ENCODE assay signal across 2 cellular contexts in the genomic region with DNA sequence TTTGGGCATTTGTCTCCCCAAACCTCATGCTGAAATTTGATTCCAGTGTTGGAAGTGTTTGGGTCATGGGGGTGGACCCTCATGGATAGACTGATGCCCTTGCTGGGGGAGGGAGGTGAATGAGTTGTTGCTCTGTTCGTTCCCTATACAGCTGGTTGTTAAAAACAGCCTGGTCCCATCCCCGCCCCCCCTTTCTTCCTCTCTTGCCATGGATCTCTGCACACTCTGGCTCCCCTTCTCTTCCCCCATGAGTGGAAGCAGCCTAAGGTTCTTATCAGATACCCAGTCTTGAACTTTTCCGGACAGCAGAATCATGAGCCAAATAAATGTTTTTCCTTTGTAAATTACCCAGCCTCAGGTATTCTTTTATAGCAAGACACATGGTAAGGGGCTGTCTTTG.
TF ChIP-seq lines count a peak whose summit lies in the region.

No MANE protein-coding gene starts in this region.

TF ChIP-seq in HEK293, 187 proteins besides CTCF, POLR2A, EP300 and RAD21:
- no peak for TF ChIP-seq ZNF350 (tag by site-specific recombination; IDR thresholded peaks at IDR 0.05)
- no peak for TF ChIP-seq HOXA7 (CRISPR knock-in tag; IDR thresholded peaks at IDR 0.05; ENCODE audit: borderline replicate concordance)
- TF ChIP-seq ZNF560 (tag by site-specific recombination; IDR thresholded peaks at IDR 0.05; ENCODE audit: borderline replicate concordance) = no peak
- TF ChIP-seq, protein P1, sequence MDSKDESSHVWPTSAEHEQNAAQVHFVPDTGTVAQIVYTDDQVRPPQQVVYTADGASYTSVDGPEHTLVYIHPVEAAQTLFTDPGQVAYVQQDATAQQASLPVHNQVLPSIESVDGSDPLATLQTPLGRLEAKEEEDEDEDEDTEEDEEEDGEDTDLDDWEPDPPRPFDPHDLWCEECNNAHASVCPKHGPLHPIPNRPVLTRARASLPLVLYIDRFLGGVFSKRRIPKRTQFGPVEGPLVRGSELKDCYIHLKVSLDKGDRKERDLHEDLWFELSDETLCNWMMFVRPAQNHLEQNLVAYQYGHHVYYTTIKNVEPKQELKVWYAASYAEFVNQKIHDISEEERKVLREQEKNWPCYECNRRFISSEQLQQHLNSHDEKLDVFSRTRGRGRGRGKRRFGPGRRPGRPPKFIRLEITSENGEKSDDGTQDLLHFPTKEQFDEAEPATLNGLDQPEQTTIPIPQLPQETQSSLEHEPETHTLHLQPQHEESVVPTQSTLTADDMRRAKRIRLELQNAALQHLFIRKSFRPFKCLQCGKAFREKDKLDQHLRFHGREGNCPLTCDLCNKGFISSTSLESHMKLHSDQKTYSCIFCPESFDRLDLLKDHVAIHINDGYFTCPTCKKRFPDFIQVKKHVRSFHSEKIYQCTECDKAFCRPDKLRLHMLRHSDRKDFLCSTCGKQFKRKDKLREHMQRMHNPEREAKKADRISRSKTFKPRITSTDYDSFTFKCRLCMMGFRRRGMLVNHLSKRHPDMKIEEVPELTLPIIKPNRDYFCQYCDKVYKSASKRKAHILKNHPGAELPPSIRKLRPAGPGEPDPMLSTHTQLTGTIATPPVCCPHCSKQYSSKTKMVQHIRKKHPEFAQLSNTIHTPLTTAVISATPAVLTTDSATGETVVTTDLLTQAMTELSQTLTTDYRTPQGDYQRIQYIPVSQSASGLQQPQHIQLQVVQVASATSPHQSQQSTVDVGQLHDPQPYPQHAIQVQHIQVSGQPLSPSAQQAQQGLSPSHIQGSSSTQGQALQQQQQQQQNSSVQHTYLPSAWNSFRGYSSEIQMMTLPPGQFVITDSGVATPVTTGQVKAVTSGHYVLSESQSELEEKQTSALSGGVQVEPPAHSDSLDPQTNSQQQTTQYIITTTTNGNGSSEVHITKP (tag by site-specific recombination; IDR thresholded peaks at IDR 0.05) = peak; percentile 75
- TF ChIP-seq ZNF146 (tag by site-specific recombination; IDR thresholded peaks at IDR 0.05) = no peak
- TF ChIP-seq ZNF404 (tag by site-specific recombination; IDR thresholded peaks at IDR 0.05) = no peak
- TF ChIP-seq ZNF214 (tag by site-specific recombination; IDR thresholded peaks at IDR 0.05; ENCODE audit: borderline replicate concordance) = no peak
- TF ChIP-seq, protein P2, sequence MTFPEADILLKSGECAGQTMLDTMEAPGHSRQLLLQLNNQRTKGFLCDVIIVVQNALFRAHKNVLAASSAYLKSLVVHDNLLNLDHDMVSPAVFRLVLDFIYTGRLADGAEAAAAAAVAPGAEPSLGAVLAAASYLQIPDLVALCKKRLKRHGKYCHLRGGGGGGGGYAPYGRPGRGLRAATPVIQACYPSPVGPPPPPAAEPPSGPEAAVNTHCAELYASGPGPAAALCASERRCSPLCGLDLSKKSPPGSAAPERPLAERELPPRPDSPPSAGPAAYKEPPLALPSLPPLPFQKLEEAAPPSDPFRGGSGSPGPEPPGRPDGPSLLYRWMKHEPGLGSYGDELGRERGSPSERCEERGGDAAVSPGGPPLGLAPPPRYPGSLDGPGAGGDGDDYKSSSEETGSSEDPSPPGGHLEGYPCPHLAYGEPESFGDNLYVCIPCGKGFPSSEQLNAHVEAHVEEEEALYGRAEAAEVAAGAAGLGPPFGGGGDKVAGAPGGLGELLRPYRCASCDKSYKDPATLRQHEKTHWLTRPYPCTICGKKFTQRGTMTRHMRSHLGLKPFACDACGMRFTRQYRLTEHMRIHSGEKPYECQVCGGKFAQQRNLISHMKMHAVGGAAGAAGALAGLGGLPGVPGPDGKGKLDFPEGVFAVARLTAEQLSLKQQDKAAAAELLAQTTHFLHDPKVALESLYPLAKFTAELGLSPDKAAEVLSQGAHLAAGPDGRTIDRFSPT (tag by site-specific recombination; IDR thresholded peaks at IDR 0.05) = no peak

TF ChIP-seq in K562, 482 proteins besides CTCF, POLR2A, EP300 and RAD21:
- TF ChIP-seq FOXK2 (conservative IDR thresholded peaks at IDR 0.05 in 1 of 2, IDR thresholded peaks at IDR 0.05 in 1 of 2; ENCODE audit: low read depth in 2 of 2) (0 out of 4 replicates have a peak, but pooled peaks of 1 of the 2 experiments have one; percentile 51), GTF2E2 (tag; IDR thresholded peaks at IDR 0.05) (no peak)
- TF ChIP-seq, protein P1 (IDR thresholded peaks at IDR 0.05; ENCODE audit: partially characterized antibody) = peak; percentile 96
